18 cellular contexts compared by ENCODE assay signal in genomic region chr17:69719474-69720048, GRCh38.
"Had no signal": no experiment of that assay in that cellular context is flagged by ENCODE, and none has a peak within 500 bp of the region (broad histone marks: within the 10 kb centered on the region; RNA-seq: fewer than 3 reads in every experiment).

No MANE protein-coding gene starts in this region.

- H3K9me3 ChIP-seq: esophagus squamous epithelium, psoas muscle, sigmoid colon, testis, transverse colon had no signal

- DNase-seq: effector memory CD8-positive, alpha-beta T cell; esophagus squamous epithelium; foreskin keratinocyte; head of caudate nucleus; kidney; left colon; naive B cell; occipital lobe; psoas muscle; sigmoid colon; stimulated activated CD4-positive, alpha-beta T cell treated with anti-CD3 and anti-CD28 coated beads, Interleukin-2, amount 100 ng/mL, for 24 hours; stimulated activated CD4-positive, alpha-beta T cell treated with anti-CD3 and anti-CD28 coated beads, Interleukin-4, amount 100 ng/mL, for 4 hours; stimulated activated naive B cell treated with anti-CD40 and anti-IgM and Interleukin-4, amounts not matched to agents 10 μg/mL and 1 μg/mL and 100 μg/mL, for 72 hours; stimulated activated naive CD8-positive, alpha-beta T cell treated with anti-CD3 and anti-CD28 coated beads, Interleukin-15, amount 100 ng/mL, for 72 hours; testis; transverse colon had no signal

- H3K27me3 ChIP-seq: esophagus squamous epithelium, foreskin keratinocyte, hepatocyte, sigmoid colon, testis, transverse colon had no signal

- FAIRE-seq: kidney had no signal

- H3K4me3 ChIP-seq: esophagus squamous epithelium, hepatocyte, psoas muscle, sigmoid colon, skin epidermis, testis, transverse colon had no signal

- H3K27ac ChIP-seq: esophagus squamous epithelium, foreskin keratinocyte, hepatocyte, psoas muscle, sigmoid colon, skin epidermis, transverse colon had no signal

- H3K36me3 ChIP-seq: esophagus squamous epithelium, sigmoid colon, transverse colon had no signal

- ATAC-seq: effector memory CD8-positive, alpha-beta T cell; foreskin keratinocyte; left colon; psoas muscle; stimulated activated naive B cell treated with anti-CD40 and anti-IgM and Interleukin-4, amounts not matched to agents 10 μg/mL and 1 μg/mL and 100 μg/mL, for 72 hours; stimulated activated naive CD8-positive, alpha-beta T cell treated with anti-CD3 and anti-CD28 coated beads, Interleukin-15, amount 100 ng/mL, for 72 hours had no signal

- H3K4me1 ChIP-seq: foreskin keratinocyte, transverse colon had no signal
